Comparison of ENCODE assay signal across 1 cellular context in the genomic region with DNA sequence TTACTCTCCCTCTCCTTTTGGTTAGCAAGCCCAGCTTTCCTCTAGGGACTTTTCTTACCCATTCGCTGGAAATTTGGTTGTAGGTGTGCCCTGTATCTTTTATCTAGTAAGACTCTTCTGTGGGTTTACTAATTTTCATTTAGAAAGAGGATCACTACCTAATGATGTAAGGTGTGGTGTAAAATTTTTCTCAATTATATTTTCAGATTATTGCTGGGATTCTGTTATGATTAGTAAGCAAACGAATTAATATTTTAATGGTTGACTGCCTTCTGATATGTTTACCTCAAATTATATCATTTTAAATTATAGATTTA.
TF ChIP-seq lines count a peak whose summit lies in the region.

No MANE protein-coding gene starts in this region.

TF ChIP-seq in GM12878, 131 proteins besides CTCF, POLR2A, EP300 and RAD21 (continued from another document):
- TF ChIP-seq TCF3 (IDR thresholded peaks at IDR 0.05; ENCODE audit: borderline replicate concordance, insufficient read depth, low read depth, low read length): no peak
- peak; percentile 50 for TF ChIP-seq MTA2 (IDR thresholded peaks at IDR 0.05; ENCODE audit: low read depth)
